ENCODE assay signal across 8 cellular contexts in the genomic region with DNA sequence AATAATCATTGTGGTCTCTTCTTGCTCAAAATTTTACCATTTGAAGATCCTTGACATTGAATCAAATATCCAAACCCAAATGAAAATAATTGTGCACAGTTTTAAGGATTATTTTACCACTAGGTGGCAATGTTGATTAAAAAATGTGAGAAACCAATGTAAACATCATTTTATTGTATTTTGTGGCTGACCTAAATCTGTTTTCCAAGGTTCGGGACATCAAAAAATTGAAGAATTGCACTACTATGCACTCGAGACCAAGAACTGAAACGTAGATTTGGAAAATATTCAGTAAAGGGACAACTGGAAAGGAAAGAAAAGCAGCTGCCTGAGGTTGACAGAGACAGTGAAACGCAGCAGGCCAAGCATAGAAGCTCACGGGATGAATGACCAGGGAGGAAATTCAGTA.
DNase-seq lines count a peak whose midpoint lies in the region; ATAC-seq and TF ChIP-seq lines count a peak whose summit lies in the region.

No MANE protein-coding gene starts in this region.

- in situ Hi-C loops in GM13976 (cut with MboI; ENCODE audit: low sequenced_read_pairs, unreplicated experiment): no loop called here

- TF ChIP-seq CTCF in neutrophil (IDR thresholded peaks at IDR 0.05) (peak; percentile 9), GM13976 (IDR thresholded peaks at IDR 0.05; ENCODE audit: borderline replicate concordance, control extremely low read depth, extremely low read depth, insufficient read depth, missing control alignments) (no peak)

- no peaks in the 10 kb centered on the region for H3K9me3 ChIP-seq in neutrophil

- H3K27ac ChIP-seq in epithelial cell of prostate (peak overlapping the region; percentile 94), neutrophil (no peak overlapping the region)

- no peaks in the 10 kb centered on the region for H3K4me1 ChIP-seq in neutrophil (ENCODE audit: control insufficient read depth in 1 of 2, insufficient read depth in 1 of 2, low read depth in 1 of 2, low read length in 1 of 2)

- no peak overlapping the region for H3K4me3 ChIP-seq in neutrophil (ENCODE audit: low read depth in 1 of 2, low read length in 1 of 2)

- peak; percentile 44 for DNase-seq in NCI-H345 (lab: John Stamatoyannopoulos, UW)
- DNase-seq in NCI-H345 treated with DMSO at 0.1 percent for 48 hours (lab: John Stamatoyannopoulos, UW; ENCODE audit: unreplicated experiment): no peak
- DNase-seq in NCI-H2227 treated with DMSO at 0.1 percent for 48 hours (lab: John Stamatoyannopoulos, UW): peak; percentile 49
- no peak for DNase-seq in epithelial cell of prostate (ENCODE audit: low read depth, low spot score)
- no peak for DNase-seq in GM13976 (ENCODE audit: low spot score)

- no peaks in the 10 kb centered on the region for H3K36me3 ChIP-seq in neutrophil

- no peaks in the 10 kb centered on the region for H3K27me3 ChIP-seq in neutrophil

- ATAC-seq in GM18907 (IDR thresholded peaks at IDR 0.05; ENCODE audit: unreplicated experiment) (no peak), HG03025 (IDR thresholded peaks at IDR 0.05; ENCODE audit: low FRiP score, unreplicated experiment) (no peak)

Comparison
In these comparisons a context has a peak if more than half of its experiments do, and no peak if none do; other contexts are left out.
1. DNase-seq: peak in NCI-H345 (single experiment) and NCI-H2227 treated with DMSO at 0.1 percent for 48 hours (single experiment); none in NCI-H345 treated with DMSO at 0.1 percent for 48 hours (single experiment), epithelial cell of prostate (single experiment) and GM13976 (single experiment).